8 cellular contexts compared by ENCODE assay signal in genomic region chr17:28727727-28728363, GRCh38. TPM values are rescaled to one million over a fixed set of nuclear protein-coding genes. Genes with fewer than 3 reads are reported as not detected.
DNase-seq lines count a peak whose midpoint lies in the region; ATAC-seq lines count a peak whose summit lies in the region.

No MANE protein-coding gene starts in this region.

- H3K9me3 Mint-ChIP-seq in activated naive CD8-positive, alpha-beta T cell treated with anti-CD3 and anti-CD28 coated beads for 36 hours, result no peaks in the 10 kb centered on the region

- H3K36me3 Mint-ChIP-seq in activated naive CD8-positive, alpha-beta T cell treated with anti-CD3 and anti-CD28 coated beads for 36 hours, result peaks cover 29% of the 10 kb centered on the region

- ATAC-seq in GM21526 (IDR thresholded peaks at IDR 0.05; ENCODE audit: low FRiP score, unreplicated experiment), result peak; percentile 35

- H3K27me3 Mint-ChIP-seq in activated naive CD8-positive, alpha-beta T cell treated with anti-CD3 and anti-CD28 coated beads for 36 hours, result peaks cover 4% of the 10 kb centered on the region

- H3K9me3 ChIP-seq in iPS-18c (ENCODE audit: control insufficient read depth, insufficient read depth, low read length), result no peaks in the 10 kb centered on the region

- H3K4me3 Mint-ChIP-seq in activated naive CD8-positive, alpha-beta T cell treated with anti-CD3 and anti-CD28 coated beads for 36 hours, result peak overlapping the region; percentile 100

- peak overlapping the region; percentile 99 for H3K27ac Mint-ChIP-seq in activated naive CD8-positive, alpha-beta T cell treated with anti-CD3 and anti-CD28 coated beads for 36 hours

- H3K4me1 Mint-ChIP-seq in activated naive CD8-positive, alpha-beta T cell treated with anti-CD3 and anti-CD28 coated beads for 36 hours, result peaks cover 38% of the 10 kb centered on the region

- H3K4me3 ChIP-seq in iPS-18c (ENCODE audit: insufficient read depth, low read depth, low read length), result peak overlapping the region; percentile 81

- DNase-seq in ELF-1 (ENCODE audit: low read depth, low spot score), result peak; percentile 97
- peak; percentile 82 for DNase-seq in KG1 (lab: John Stamatoyannopoulos, UW)
- DNase-seq in SK-N-DZ (ENCODE audit: low spot score), result peak; percentile 88
- DNase-seq in activated naive CD8-positive, alpha-beta T cell treated with anti-CD3 and anti-CD28 coated beads for 36 hours, result peak; percentile 94
- peak; percentile 86 for DNase-seq in stimulated activated CD4-positive, alpha-beta T cell treated with anti-CD3 and anti-CD28 coated beads, Interleukin-12 subunit alpha, Interleukin-12 subunit beta, amount 100 ng/mL, for 4 hours
- no peak for DNase-seq in UCSD-AML1 (lab: John Stamatoyannopoulos, UW; ENCODE audit: unreplicated experiment)

RNA-seq across cellular contexts. Expression of gene NEK8, which starts 0.7 kb away (rescaled TPM):
- polyA plus RNA-seq in SK-N-DZ (2014; cell fraction: cytosol; rRNA removed), result 1.6 and 6.7 TPM in 2 replicates
- 3.6 and 8.4 TPM in 2 replicates for polyA plus RNA-seq in SK-N-DZ (2014; cell fraction: nucleus; rRNA removed)
- 1 to 10 TPM; 4.8 to 5.6 TPM for total RNA-seq in activated naive CD8-positive, alpha-beta T cell treated with anti-CD3 and anti-CD28 coated beads for 36 hours

RNA-seq across cellular contexts. Expression of gene TLCD1, which starts 1.8 kb away (rescaled TPM):
- polyA plus RNA-seq in SK-N-DZ (2014; cell fraction: cytosol; rRNA removed), result 8.8 and 11.8 TPM in 2 replicates
- polyA plus RNA-seq in SK-N-DZ (2014; cell fraction: nucleus; rRNA removed), result 7.4 and 7.6 TPM in 2 replicates
- total RNA-seq in activated naive CD8-positive, alpha-beta T cell treated with anti-CD3 and anti-CD28 coated beads for 36 hours, result 10 to 100 TPM; 15.5 to 17.8 TPM

RNA-seq across cellular contexts. Expression of gene RPL23A, which starts 8.1 kb away (rescaled TPM):
- 1,168 and 1,695 TPM in 2 replicates for polyA plus RNA-seq in SK-N-DZ (2014; cell fraction: cytosol; rRNA removed)
- polyA plus RNA-seq in SK-N-DZ (2014; cell fraction: nucleus; rRNA removed), result 853 and 1,299 TPM in 2 replicates
- total RNA-seq in activated naive CD8-positive, alpha-beta T cell treated with anti-CD3 and anti-CD28 coated beads for 36 hours, result 1,000 to 10,000 TPM; 2,447 to 2,533 TPM

RNA-seq across cellular contexts. Expression of gene RAB34, which starts 10.2 kb away (rescaled TPM):
- polyA plus RNA-seq in SK-N-DZ (2014; cell fraction: cytosol; rRNA removed), result 50.8 and 51.5 TPM in 2 replicates
- 124 and 148 TPM in 2 replicates for polyA plus RNA-seq in SK-N-DZ (2014; cell fraction: nucleus; rRNA removed)
- 1 to 10 TPM; 7.6 to 8.2 TPM for total RNA-seq in activated naive CD8-positive, alpha-beta T cell treated with anti-CD3 and anti-CD28 coated beads for 36 hours

RNA-seq across cellular contexts. Expression of gene TRAF4, which starts 16.0 kb away (rescaled TPM):
- 125 and 130 TPM in 2 replicates for polyA plus RNA-seq in SK-N-DZ (2014; cell fraction: cytosol; rRNA removed)
- polyA plus RNA-seq in SK-N-DZ (2014; cell fraction: nucleus; rRNA removed), result 171 and 225 TPM in 2 replicates
- 100 to 1,000 TPM; 219 to 221 TPM for total RNA-seq in activated naive CD8-positive, alpha-beta T cell treated with anti-CD3 and anti-CD28 coated beads for 36 hours
